In the genomic region with DNA sequence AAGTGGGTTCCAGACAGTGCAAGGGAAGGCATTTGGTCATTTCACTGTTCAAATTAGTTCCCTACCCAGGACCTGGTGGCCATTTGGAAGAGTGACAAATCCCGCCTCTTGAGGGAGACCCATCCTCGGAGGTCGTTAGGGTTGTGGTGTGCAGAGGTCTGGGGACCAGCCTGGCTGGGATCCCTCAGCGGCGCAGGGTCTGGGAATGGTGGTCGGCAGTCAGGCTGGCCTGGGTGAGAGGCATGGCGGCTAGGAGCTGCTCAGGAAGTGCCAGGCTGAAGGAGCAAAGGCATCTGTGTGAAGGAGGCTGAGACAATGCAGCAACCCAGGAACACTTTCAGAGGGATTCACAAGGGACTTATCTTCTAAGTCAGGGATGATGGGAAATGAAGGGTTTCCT, we compare ENCODE assay signal across 31 cellular contexts. TPM values are rescaled to one million over a fixed set of nuclear protein-coding genes. Genes with fewer than 3 reads are reported as not detected.
"Had no signal": no experiment of that assay in that cellular context is flagged by ENCODE, and none has a peak within 500 bp of the region (broad histone marks: within the 10 kb centered on the region; RNA-seq: fewer than 3 reads in every experiment).

No MANE protein-coding gene starts in this region.

- H3K4me3 ChIP-seq: colonic mucosa, gastroesophageal sphincter, heart left ventricle, hepatocyte, lung, psoas muscle, sigmoid colon, stomach, testis, tibial artery had no signal

- H3K27ac ChIP-seq: colonic mucosa, epithelial cell of prostate, gastroesophageal sphincter, heart left ventricle, hepatocyte, neutrophil, psoas muscle, sigmoid colon, stomach, testis, tibial artery had no signal

- H3K36me3 ChIP-seq: colonic mucosa, gastroesophageal sphincter, heart left ventricle, sigmoid colon, stomach, tibial artery had no signal

- ATAC-seq: esophagus mucosa; gastroesophageal sphincter; heart left ventricle; left lobe of liver; natural killer cell; psoas muscle; right cardiac atrium; stimulated activated effector memory CD8-positive, alpha-beta T cell treated with anti-CD3 and anti-CD28 coated beads, Interleukin-12 subunit alpha, Interleukin-12 subunit beta, amount 100 ng/mL, for 72 hours had no signal

- H3K4me1 ChIP-seq: colonic mucosa, gastroesophageal sphincter, testis had no signal

- H2AFZ ChIP-seq: hepatocyte had no signal

- FAIRE-seq: kidney had no signal

- DNase-seq: colonic mucosa; foreskin fibroblast; heart left ventricle; natural killer cell; psoas muscle; right cardiac atrium; sigmoid colon; stimulated activated CD4-positive, alpha-beta T cell treated with anti-CD3 and anti-CD28 coated beads, Interleukin-2, amount 100 ng/mL, for 24 hours; stimulated activated CD4-positive, alpha-beta T cell treated with anti-CD3 and anti-CD28 coated beads, Interleukin-4, amount 100 ng/mL, for 24 hours; stimulated activated naive CD4-positive, alpha-beta T cell treated with Interleukin-2 at 50 U/mL for 16 hours; stomach; testis; tibial artery had no signal

- H3K27me3 ChIP-seq: colonic mucosa, gastroesophageal sphincter, hepatocyte, neutrophil, sigmoid colon, stomach, testis, tibial artery had no signal

- H3K9me3 ChIP-seq: colonic mucosa, gastroesophageal sphincter, heart left ventricle, neutrophil, psoas muscle, sigmoid colon, stomach, testis, tibial artery had no signal

- H3K4me2 ChIP-seq: hepatocyte had no signal

- H3K79me2 ChIP-seq: hepatocyte had no signal

RNA-seq across cellular contexts. Expression of a gene that starts 40.0 kb away (rescaled TPM):
- total RNA-seq: renal cortical epithelial cell had no signal
- polyA plus RNA-seq: neural cell had no signal

RNA-seq across cellular contexts. Expression of a gene that starts 44.8 kb away (rescaled TPM):
- total RNA-seq: cerebellum, colonic mucosa, dermis blood vessel endothelial cell, esophagus mucosa, gastroesophageal sphincter, heart left ventricle, hepatocyte, left lobe of liver, liver, lung, omental fat pad, psoas muscle, renal cortical epithelial cell, sigmoid colon, skeletal muscle tissue, stomach, subcutaneous adipose tissue, urinary bladder had no signal
- polyA plus RNA-seq: heart left ventricle, hepatocyte, liver, neural cell, psoas muscle, right cardiac atrium, urinary bladder had no signal
